12 cellular contexts compared by ENCODE assay signal in genomic region chr17:41211845-41212466, GRCh38. TPM values are rescaled to one million over a fixed set of nuclear protein-coding genes. Genes with fewer than 3 reads are reported as not detected.
DNase-seq lines count a peak whose midpoint lies in the region; ATAC-seq and TF ChIP-seq lines count a peak whose summit lies in the region.
"Had no signal": no experiment of that assay in that cellular context is flagged by ENCODE, and none has a peak within 500 bp of the region (broad histone marks: within the 10 kb centered on the region; RNA-seq: fewer than 3 reads in every experiment).

No MANE protein-coding gene starts in this region.

- H3K4me3 ChIP-seq in left ventricle myocardium inferior: no peak overlapping the region
- H3K4me3 ChIP-seq: suprapubic skin had no signal

- peaks cover 90% of the 10 kb centered on the region for H3K27me3 ChIP-seq in left ventricle myocardium inferior (ENCODE audit: low read depth)

- H3K27ac Mint-ChIP-seq in activated CD4-positive, alpha-beta T cell treated with anti-CD3 and anti-CD28 coated beads for 36 hours: no peak overlapping the region
- H3K27ac Mint-ChIP-seq in stimulated activated effector memory CD8-positive, alpha-beta T cell treated with anti-CD3 and anti-CD28 coated beads, Interleukin-12 subunit alpha, Interleukin-12 subunit beta, amount 100 ng/mL, for 72 hours: no peak overlapping the region

- no peaks in the 10 kb centered on the region for H3K36me3 ChIP-seq in left ventricle myocardium inferior
- H3K36me3 ChIP-seq: suprapubic skin had no signal

- DNase-seq in activated CD4-positive, alpha-beta T cell treated with anti-CD3 and anti-CD28 coated beads for 36 hours: no peak
- DNase-seq in activated CD4-positive, alpha-beta T cell treated with anti-CD3 and anti-CD28 coated beads, Interleukin-2, amount 50 U/mL, for 1 hour: no peak
- DNase-seq in NCI-H2029 (lab: John Stamatoyannopoulos, UW) (peak; percentile 72), amniotic stem cell (lab: John Stamatoyannopoulos, UW) (peak; percentile 3), AG08396 (ENCODE audit: low spot score) (no peak), Right ventricle myocardium inferior (ENCODE audit: missing footprints) (no peak), left ventricle myocardium inferior (no peak)
- no peak for DNase-seq in stimulated activated effector memory CD8-positive, alpha-beta T cell treated with anti-CD3 and anti-CD28 coated beads, Interleukin-12 subunit alpha, Interleukin-12 subunit beta, amount 100 ng/mL, for 72 hours (ENCODE audit: low spot score in 2 of 2)
- DNase-seq: ACHN; stimulated activated CD4-positive, alpha-beta T cell treated with anti-CD3 and anti-CD28 coated beads, Interleukin-1b, Interleukin-23, amount 100 ng/mL, for 48 hours had no signal

- no peaks in the 10 kb centered on the region for H3K9me3 Mint-ChIP-seq in activated CD4-positive, alpha-beta T cell treated with anti-CD3 and anti-CD28 coated beads for 36 hours (ENCODE audit: low read depth)
- H3K9me3 Mint-ChIP-seq in stimulated activated effector memory CD8-positive, alpha-beta T cell treated with anti-CD3 and anti-CD28 coated beads, Interleukin-12 subunit alpha, Interleukin-12 subunit beta, amount 100 ng/mL, for 72 hours: no peaks in the 10 kb centered on the region

- H3K27ac ChIP-seq in left ventricle myocardium inferior (replicated peaks): no peak overlapping the region
- H3K27ac ChIP-seq: suprapubic skin had no signal

- H3K27me3 Mint-ChIP-seq in activated CD4-positive, alpha-beta T cell treated with anti-CD3 and anti-CD28 coated beads for 36 hours: peaks cover 7% of the 10 kb centered on the region

- H3K4me1 ChIP-seq in left ventricle myocardium inferior: no peaks in the 10 kb centered on the region
- H3K4me1 ChIP-seq: suprapubic skin had no signal

- no peak overlapping the region for H3K4me3 Mint-ChIP-seq in activated CD4-positive, alpha-beta T cell treated with anti-CD3 and anti-CD28 coated beads for 36 hours
- H3K4me3 Mint-ChIP-seq in stimulated activated effector memory CD8-positive, alpha-beta T cell treated with anti-CD3 and anti-CD28 coated beads, Interleukin-12 subunit alpha, Interleukin-12 subunit beta, amount 100 ng/mL, for 72 hours: no peak overlapping the region

- TF ChIP-seq CTCF in left ventricle myocardium inferior (IDR thresholded peaks at IDR 0.05; ENCODE audit: borderline replicate concordance): no peak

- no peaks in the 10 kb centered on the region for H3K36me3 Mint-ChIP-seq in activated CD4-positive, alpha-beta T cell treated with anti-CD3 and anti-CD28 coated beads for 36 hours (ENCODE audit: low read depth)
- H3K36me3 Mint-ChIP-seq in stimulated activated effector memory CD8-positive, alpha-beta T cell treated with anti-CD3 and anti-CD28 coated beads, Interleukin-12 subunit alpha, Interleukin-12 subunit beta, amount 100 ng/mL, for 72 hours: no peaks in the 10 kb centered on the region

- ATAC-seq in activated CD4-positive, alpha-beta T cell treated with anti-CD3 and anti-CD28 coated beads for 36 hours: peak; percentile 57
- ATAC-seq in stimulated activated effector memory CD8-positive, alpha-beta T cell treated with anti-CD3 and anti-CD28 coated beads, Interleukin-12 subunit alpha, Interleukin-12 subunit beta, amount 100 ng/mL, for 72 hours: peak; percentile 73
- ATAC-seq in Right ventricle myocardium inferior: no peak

- no peaks in the 10 kb centered on the region for H3K9me3 ChIP-seq in left ventricle myocardium inferior (replicated peaks)
- H3K9me3 ChIP-seq: suprapubic skin had no signal

- H3K4me1 Mint-ChIP-seq in activated CD4-positive, alpha-beta T cell treated with anti-CD3 and anti-CD28 coated beads for 36 hours: peaks cover 8% of the 10 kb centered on the region
- H3K4me1 Mint-ChIP-seq in stimulated activated effector memory CD8-positive, alpha-beta T cell treated with anti-CD3 and anti-CD28 coated beads, Interleukin-12 subunit alpha, Interleukin-12 subunit beta, amount 100 ng/mL, for 72 hours: no peaks in the 10 kb centered on the region

- CTCF ChIA-PET in activated CD4-positive, alpha-beta T cell treated with anti-CD3 and anti-CD28 coated beads for 36 hours (lab: Charles Lee): interaction anchor here (0.6 kb wide), 1 partner anchor 396 kb away, joined by 3 read pairs; no protein-coding TSS in a partner anchor

- intact Hi-C loops in activated CD4-positive, alpha-beta T cell treated with anti-CD3 and anti-CD28 coated beads for 36 hours (cut with DNase I, micrococcal nuclease): no loop called here
- intact Hi-C loops in Right ventricle myocardium inferior (cut with DNase I): no loop called here
- intact Hi-C loops in left ventricle myocardium inferior (cut with micrococcal nuclease): no loop called here

- POLR2A ChIA-PET in activated CD4-positive, alpha-beta T cell treated with anti-CD3 and anti-CD28 coated beads for 36 hours (lab: Charles Lee): no interaction called here

RNA-seq across cellular contexts. Expression of gene KRTAP9-2, which starts 14.5 kb away (rescaled TPM):
- total RNA-seq in activated CD4-positive, alpha-beta T cell treated with anti-CD3 and anti-CD28 coated beads for 36 hours: not detected
- total RNA-seq in Right ventricle myocardium inferior (not detected), left ventricle myocardium inferior (not detected)
- total RNA-seq: T-helper 1 cell treated with Interleukin-12 subunit alpha and Interleukin-12 subunit beta and Interleukin-4 antibody, amounts not matched to agents 30 ng/mL and 1 ng/mL, for 36 hours had no signal

RNA-seq across cellular contexts. Expression of gene KRTAP9-3, which starts 20.3 kb away (rescaled TPM):
- not detected for total RNA-seq in activated CD4-positive, alpha-beta T cell treated with anti-CD3 and anti-CD28 coated beads for 36 hours
- total RNA-seq in Right ventricle myocardium inferior (not detected), left ventricle myocardium inferior (not detected)
- total RNA-seq: T-helper 1 cell treated with Interleukin-12 subunit alpha and Interleukin-12 subunit beta and Interleukin-4 antibody, amounts not matched to agents 30 ng/mL and 1 ng/mL, for 36 hours had no signal

RNA-seq across cellular contexts. Expression of gene KRTAP9-1, which starts 22.3 kb away (rescaled TPM):
- not detected for total RNA-seq in activated CD4-positive, alpha-beta T cell treated with anti-CD3 and anti-CD28 coated beads for 36 hours
- total RNA-seq in Right ventricle myocardium inferior: not detected
- total RNA-seq in left ventricle myocardium inferior: not detected
- total RNA-seq: T-helper 1 cell treated with Interleukin-12 subunit alpha and Interleukin-12 subunit beta and Interleukin-4 antibody, amounts not matched to agents 30 ng/mL and 1 ng/mL, for 36 hours had no signal

RNA-seq across cellular contexts. Expression of gene KRTAP9-8, which starts 25.8 kb away (rescaled TPM):
- total RNA-seq in activated CD4-positive, alpha-beta T cell treated with anti-CD3 and anti-CD28 coated beads for 36 hours: not detected
- total RNA-seq in Right ventricle myocardium inferior (not detected), left ventricle myocardium inferior (not detected)
- total RNA-seq: T-helper 1 cell treated with Interleukin-12 subunit alpha and Interleukin-12 subunit beta and Interleukin-4 antibody, amounts not matched to agents 30 ng/mL and 1 ng/mL, for 36 hours had no signal

RNA-seq across cellular contexts. Expression of gene KRTAP4-1, which starts 27.2 kb away (rescaled TPM):
- total RNA-seq in activated CD4-positive, alpha-beta T cell treated with anti-CD3 and anti-CD28 coated beads for 36 hours: not detected
- total RNA-seq in Right ventricle myocardium inferior (not detected), left ventricle myocardium inferior (not detected)
- total RNA-seq: T-helper 1 cell treated with Interleukin-12 subunit alpha and Interleukin-12 subunit beta and Interleukin-4 antibody, amounts not matched to agents 30 ng/mL and 1 ng/mL, for 36 hours had no signal

Comparison
In these comparisons a context has a peak if more than half of its experiments do, and no peak if none do; other contexts are left out.
1. DNase-seq: peak in NCI-H2029 (single experiment) and amniotic stem cell (single experiment); none in activated CD4-positive, alpha-beta T cell treated with anti-CD3 and anti-CD28 coated beads for 36 hours (single experiment), activated CD4-positive, alpha-beta T cell treated with anti-CD3 and anti-CD28 coated beads, Interleukin-2, amount 50 U/mL, for 1 hour (single experiment), stimulated activated effector memory CD8-positive, alpha-beta T cell treated with anti-CD3 and anti-CD28 coated beads, Interleukin-12 subunit alpha, Interleukin-12 subunit beta, amount 100 ng/mL, for 72 hours (0 of 2), AG08396 (single experiment), Right ventricle myocardium inferior (single experiment) and left ventricle myocardium inferior (single experiment).